ENCODE assay signal across 26 cellular contexts in genomic region chr18:61865466-61866165, GRCh38. TPM values are rescaled to one million over a fixed set of nuclear protein-coding genes. Genes with fewer than 3 reads are reported as not detected.
DNase-seq lines count a peak whose midpoint lies in the region; ATAC-seq, FAIRE-seq and TF ChIP-seq lines count a peak whose summit lies in the region.
"Had no signal": no experiment of that assay in that cellular context is flagged by ENCODE, and none has a peak within 500 bp of the region (broad histone marks: within the 10 kb centered on the region; RNA-seq: fewer than 3 reads in every experiment).

No MANE protein-coding gene starts in this region.

- H3K4me3 ChIP-seq in fibroblast of the aortic adventitia (ENCODE audit: low read depth, low read length): no peak overlapping the region
- H3K4me3 ChIP-seq in retinal pigment epithelial cell (ENCODE audit: low read length): no peak overlapping the region
- no peak overlapping the region for H3K4me3 ChIP-seq in kidney (ENCODE audit: low read length in 2 of 2)
- H3K4me3 ChIP-seq: body of pancreas, GM23338, K562, SJCRH30, tibial nerve had no signal

- no peaks in the 10 kb centered on the region for H3K9me3 ChIP-seq in kidney (ENCODE audit: control insufficient read depth in 1 of 2, low read length in 2 of 2)
- H3K9me3 ChIP-seq: body of pancreas, SJCRH30, tibial nerve had no signal

- FAIRE-seq in D721Med (lab: Jason Lieb, UNC): peak; percentile 53
- FAIRE-seq in kidney (lab: Jason Lieb, UNC): no peak
- FAIRE-seq: colon, K562, TTC549 had no signal

- no peak for ATAC-seq in GM21619 (IDR thresholded peaks at IDR 0.05; ENCODE audit: unreplicated experiment)
- ATAC-seq in GM19324 (IDR thresholded peaks at IDR 0.05; ENCODE audit: low FRiP score, unreplicated experiment): no peak
- ATAC-seq: activated CD8-positive, alpha-beta T cell treated with anti-CD3 and anti-CD28 coated beads for 36 hours; body of pancreas; CD8-positive, alpha-beta T cell; effector memory CD8-positive, alpha-beta T cell; GM23338; K562; naive thymus-derived CD4-positive, alpha-beta T cell; right cardiac atrium had no signal

- intact Hi-C loops in kidney (cut with DNase I): no loop called here

- H3K27ac ChIP-seq in kidney (ENCODE audit: low read depth in 2 of 2, low read length in 2 of 2): no peak overlapping the region
- H3K27ac ChIP-seq: body of pancreas, SJCRH30, tibial nerve had no signal

- H3K4me1 ChIP-seq in kidney (ENCODE audit: control insufficient read depth in 1 of 2, insufficient read depth in 1 of 2, low read depth in 1 of 2, low read length in 2 of 2): peaks cover 10 to 30% of the 10 kb centered on the region in 2 donors
- H3K4me1 ChIP-seq: body of pancreas, tibial nerve had no signal

- DNase-seq in D721Med (ENCODE audit: insufficient read length, low spot score): no peak
- peak; percentile 14 for DNase-seq in LHCN-M2 (ENCODE audit: low read depth)
- DNase-seq in fibroblast of the aortic adventitia (ENCODE audit: low read depth): peak; percentile 46
- DNase-seq in retinal pigment epithelial cell (ENCODE audit: low read depth): peak; percentile 21
- DNase-seq in kidney: no peak
- no peak for DNase-seq in stimulated activated CD4-positive, alpha-beta T cell treated with anti-CD3 and anti-CD28 coated beads, Interleukin-1b, Interleukin-23, amount 100 ng/mL, for 48 hours
- DNase-seq: activated CD4-positive, alpha-beta T cell treated with anti-CD3 and anti-CD28 coated beads for 1 hour; activated CD8-positive, alpha-beta T cell treated with anti-CD3 and anti-CD28 coated beads for 36 hours; activated effector memory CD4-positive, alpha-beta T cell treated with anti-CD3 and anti-CD28 coated beads, Interleukin-2, amount 50 U/mL, for 16 hours; AML-193; body of pancreas; CD8-positive, alpha-beta T cell; effector memory CD8-positive, alpha-beta T cell; naive thymus-derived CD4-positive, alpha-beta T cell; NCI-H146; NCI-H2171 treated with DMSO at 0.1 percent for 48 hours; NCI-H524 treated with DMSO at 0.1 percent for 48 hours; right cardiac atrium had no signal

- TF ChIP-seq CTCF in D721Med (IDR thresholded peaks at IDR 0.05; ENCODE audit: insufficient read depth, missing control alignments) (no peak), fibroblast of the aortic adventitia (IDR thresholded peaks at IDR 0.05; ENCODE audit: insufficient read depth, low read length) (no peak), retinal pigment epithelial cell (conservative IDR thresholded peaks at IDR 0.05; ENCODE audit: low read depth, low read length) (no peak), kidney (IDR thresholded peaks at IDR 0.05; ENCODE audit: borderline replicate concordance, extremely low read depth, insufficient read depth) (no peak)

- peaks cover 13 to 30% of the 10 kb centered on the region in 2 donors for H3K36me3 ChIP-seq in kidney (ENCODE audit: control insufficient read depth in 1 of 2, insufficient read depth in 2 of 2, low read length in 2 of 2)
- H3K36me3 ChIP-seq: SJCRH30, tibial nerve had no signal

- no peak overlapping the region for H3K9ac ChIP-seq in kidney (ENCODE audit: low read length in 2 of 2)

RNA-seq across cellular contexts. Expression of gene RNF152, which starts 27.2 kb away (rescaled TPM):
- total RNA-seq in LHCN-M2 (2014; rRNA removed) (0.51 and 0.63 TPM in 2 replicates), fibroblast of the aortic adventitia (ENCODE audit: low replicate concordance) (7.3 and 12.8 TPM in 2 replicates), kidney (45.0 TPM)
- 0.34 TPM for polyA plus RNA-seq in LHCN-M2 (2012)
- polyA plus RNA-seq in kidney (ENCODE audit: insufficient read depth, low read depth, low replicate concordance): 37.6 TPM
- polyA plus RNA-seq: naive thymus-derived CD4-positive, alpha-beta T cell had no signal

Comparison
In these comparisons a context has a peak if more than half of its experiments do, and no peak if none do; other contexts are left out.
1. DNase-seq: peak in LHCN-M2 (single experiment), fibroblast of the aortic adventitia (single experiment) and retinal pigment epithelial cell (single experiment); none in D721Med (single experiment), kidney (single experiment) and stimulated activated CD4-positive, alpha-beta T cell treated with anti-CD3 and anti-CD28 coated beads, Interleukin-1b, Interleukin-23, amount 100 ng/mL, for 48 hours (single experiment).